In the genomic region with DNA sequence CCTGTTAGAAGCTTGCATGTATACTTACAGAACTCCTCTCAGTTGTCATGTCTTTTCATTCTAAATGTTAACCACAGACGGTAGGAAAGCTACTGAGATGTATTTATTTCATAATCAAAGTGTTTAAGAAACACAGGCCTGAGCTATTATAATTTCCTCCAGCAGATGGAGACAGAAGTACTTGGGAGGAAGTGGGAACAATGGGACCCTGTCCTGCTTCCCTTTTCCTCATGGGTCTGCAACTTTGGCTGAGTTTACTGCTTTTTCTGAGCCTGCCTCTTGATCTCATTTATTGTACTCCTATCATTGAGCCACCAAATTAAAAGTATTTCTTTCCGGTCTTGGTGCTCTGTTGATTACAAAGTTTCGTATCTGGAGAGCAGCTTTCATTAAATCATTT, we compare ENCODE assay signal across 8 cellular contexts.
DNase-seq lines count a peak whose midpoint lies in the region; ATAC-seq and TF ChIP-seq lines count a peak whose summit lies in the region.
"Had no signal": no experiment of that assay in that cellular context is flagged by ENCODE, and none has a peak within 500 bp of the region (broad histone marks: within the 10 kb centered on the region; RNA-seq: fewer than 3 reads in every experiment).

No MANE protein-coding gene starts in this region.

- no peak overlapping the region for H3K27ac ChIP-seq in GM23338 (ENCODE audit: low read depth)
- no peak overlapping the region for H3K27ac ChIP-seq in osteoblast (ENCODE audit: low read depth, low read length)
- H3K27ac ChIP-seq: body of pancreas had no signal

- no peaks in the 10 kb centered on the region for H3K9me3 ChIP-seq in osteoblast (ENCODE audit: low read depth, low read length)
- H3K9me3 ChIP-seq: body of pancreas had no signal

- no peak overlapping the region for H3K27ac Mint-ChIP-seq in GM23338

- H3K4me1 ChIP-seq in GM23338 (ENCODE audit: insufficient read depth): no peaks in the 10 kb centered on the region
- no peaks in the 10 kb centered on the region for H3K4me1 ChIP-seq in osteoblast (ENCODE audit: insufficient read depth, low read length)
- H3K4me1 ChIP-seq: body of pancreas had no signal

- no peaks in the 10 kb centered on the region for H3K79me2 ChIP-seq in GM23338 (replicated peaks; ENCODE audit: insufficient read depth)
- H3K79me2 ChIP-seq in osteoblast (ENCODE audit: insufficient read depth, low read length): no peaks in the 10 kb centered on the region

- H3K4me3 ChIP-seq in GM23338 (no peak overlapping the region), astrocyte of the spinal cord (ENCODE audit: low read depth, low read length) (no peak overlapping the region), osteoblast (ENCODE audit: insufficient read depth, low read length) (no peak overlapping the region)
- H3K4me3 ChIP-seq: body of pancreas had no signal

- ATAC-seq in GM23338 (no peak), GM18858 (IDR thresholded peaks at IDR 0.05; ENCODE audit: unreplicated experiment) (no peak), GM21381 (IDR thresholded peaks at IDR 0.05; ENCODE audit: unreplicated experiment) (no peak)
- ATAC-seq: body of pancreas had no signal

- H2AFZ ChIP-seq in GM23338 (no peak overlapping the region), osteoblast (ENCODE audit: low read length) (no peak overlapping the region)

- H4K20me1 ChIP-seq in GM23338 (replicated peaks; ENCODE audit: insufficient read depth) (no peaks in the 10 kb centered on the region), osteoblast (ENCODE audit: insufficient read depth, low read length) (no peaks in the 10 kb centered on the region)

- H3K36me3 ChIP-seq in GM23338 (ENCODE audit: insufficient read depth) (no peaks in the 10 kb centered on the region), osteoblast (ENCODE audit: insufficient read depth, low read length) (no peaks in the 10 kb centered on the region)

- H3K4me2 ChIP-seq in GM23338 (no peak overlapping the region), osteoblast (ENCODE audit: insufficient read depth, low read length) (no peak overlapping the region)

- H3K9me3 Mint-ChIP-seq in GM23338: peaks cover 69% of the 10 kb centered on the region

- H3K4me3 Mint-ChIP-seq in GM23338: no peak overlapping the region

- in situ Hi-C loops in astrocyte of the spinal cord (cut with HindIII; ENCODE audit: low sequenced_read_pairs): no loop called here

- DNase-seq in GM23338 (ENCODE audit: low spot score): peak; percentile 1
- DNase-seq in NCI-H2081 (lab: John Stamatoyannopoulos, UW): peak; percentile 3 to 48
- DNase-seq in astrocyte of the spinal cord (ENCODE audit: low read depth, low spot score): peak; percentile 43
- no peak for DNase-seq in osteoblast (ENCODE audit: insufficient read length, low spot score, missing footprints)
- no peak for DNase-seq in Ammon's horn (ENCODE audit: low spot score)
- DNase-seq: body of pancreas had no signal

- no peaks in the 10 kb centered on the region for H3K4me1 Mint-ChIP-seq in GM23338

- peak in 1 of 2 experiments; percentile 19; a peak in 2 of 4 replicates for TF ChIP-seq CTCF in GM23338 (conservative IDR thresholded peaks at IDR 0.05; ENCODE audit: low read depth in 2 of 2)
- peak; percentile 50 for TF ChIP-seq CTCF in astrocyte of the spinal cord (IDR thresholded peaks at IDR 0.05; ENCODE audit: low read depth, low read length)
- TF ChIP-seq CTCF in osteoblast (IDR thresholded peaks at IDR 0.05; ENCODE audit: extremely low read depth, low read depth, low read length): peak; percentile 22

- H3K36me3 Mint-ChIP-seq in GM23338 (ENCODE audit: low read depth): peaks cover 3% of the 10 kb centered on the region; the same call in 2 of the 3 replicates

- H3K27me3 Mint-ChIP-seq in GM23338 (ENCODE audit: insufficient read depth, low read depth, poor library complexity): no peaks in the 10 kb centered on the region

- no peaks in the 10 kb centered on the region for H3F3A ChIP-seq in GM23338 (replicated peaks; ENCODE audit: low read depth)

- H3K27me3 ChIP-seq in GM23338 (ENCODE audit: insufficient read depth): no peaks in the 10 kb centered on the region
- no peaks in the 10 kb centered on the region for H3K27me3 ChIP-seq in osteoblast (ENCODE audit: insufficient read depth, low read length)
- H3K27me3 ChIP-seq: body of pancreas had no signal

- H3K9me2 ChIP-seq in GM23338 (ENCODE audit: insufficient read depth): no peaks in the 10 kb centered on the region

TF ChIP-seq in GM23338, 12 proteins besides CTCF, POLR2A, EP300 and RAD21 (continues in another document):
- TF ChIP-seq ETS1 (IDR thresholded peaks at IDR 0.05) (no peak), EZH2 (IDR thresholded peaks at IDR 0.05; ENCODE audit: low read depth, unreplicated experiment) (no peak), JUNB (IDR thresholded peaks at IDR 0.05; ENCODE audit: unreplicated experiment) (no peak), STAT1 (IDR thresholded peaks at IDR 0.05; ENCODE audit: unreplicated experiment) (no peak), ZNF114 (CRISPR knock-in tag; IDR thresholded peaks at IDR 0.05) (no peak), POLR2AphosphoS5 (IDR thresholded peaks at IDR 0.05; ENCODE audit: low read depth) (no peak), REST (IDR thresholded peaks at IDR 0.05; ENCODE audit: unreplicated experiment) (no peak), CREB1 (CRISPR knock-in tag; IDR thresholded peaks at IDR 0.05; ENCODE audit: low read depth) (no peak)

Comparison
In these comparisons a context has a peak if more than half of its experiments do, and no peak if none do; other contexts are left out.
1. DNase-seq: peak in GM23338 (single experiment), NCI-H2081 (2 of 2) and astrocyte of the spinal cord (single experiment); none in osteoblast (single experiment) and Ammon's horn (single experiment).